In the genomic region with DNA sequence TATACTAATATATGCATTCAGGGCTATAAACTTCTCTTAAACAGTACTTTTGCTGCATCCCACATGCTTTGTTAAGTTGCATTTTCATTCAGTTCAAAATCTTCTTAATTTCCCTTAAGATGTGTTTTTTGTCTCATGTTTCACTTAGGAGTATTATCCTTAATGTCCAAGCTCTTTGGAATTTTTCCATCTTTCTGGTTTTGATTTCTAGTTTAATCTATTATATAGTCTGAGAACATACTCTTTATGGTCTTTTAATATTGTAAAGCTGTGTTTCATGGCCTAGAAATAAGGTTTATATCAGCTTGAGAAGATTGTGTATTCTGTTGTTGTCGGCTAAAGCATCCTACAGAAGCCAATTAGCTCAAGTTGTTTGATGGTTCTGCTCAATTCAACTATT, we compare ENCODE assay signal across 21 cellular contexts.
"Had no signal": no experiment of that assay in that cellular context is flagged by ENCODE, and none has a peak within 500 bp of the region (broad histone marks: within the 10 kb centered on the region; RNA-seq: fewer than 3 reads in every experiment).

No MANE protein-coding gene starts in this region.

- H3K9me3 Mint-ChIP-seq: neural crest cell had no signal

- H3K4me1 Mint-ChIP-seq: naive thymus-derived CD8-positive, alpha-beta T cell; neural crest cell had no signal

- H3K27me3 Mint-ChIP-seq: naive thymus-derived CD8-positive, alpha-beta T cell had no signal

- H3K4me3 ChIP-seq: colonic mucosa, heart left ventricle, right atrium auricular region, sigmoid colon, skin epidermis, stomach, thoracic aorta, transverse colon had no signal

- ATAC-seq: heart left ventricle; naive thymus-derived CD8-positive, alpha-beta T cell had no signal

- H3K36me3 ChIP-seq: colonic mucosa, heart left ventricle, right atrium auricular region, sigmoid colon, stomach, thoracic aorta, transverse colon had no signal

- H3K27me3 ChIP-seq: colonic mucosa, heart left ventricle, right atrium auricular region, sigmoid colon, stomach, transverse colon had no signal

- H3K9me3 ChIP-seq: colonic mucosa, right atrium auricular region, sigmoid colon, stomach, thoracic aorta, transverse colon had no signal

- H3K4me3 Mint-ChIP-seq: endodermal cell; naive thymus-derived CD8-positive, alpha-beta T cell; neural crest cell had no signal

- H3K4me1 ChIP-seq: colonic mucosa, heart left ventricle, right atrium auricular region, sigmoid colon, stomach, transverse colon had no signal

- H3K36me3 Mint-ChIP-seq: naive thymus-derived CD8-positive, alpha-beta T cell had no signal

- DNase-seq: colonic mucosa; effector CD4-positive, alpha-beta T cell; endodermal cell; erythroblast; foreskin melanocyte; heart left ventricle; hypothalamus; kidney glomerular epithelial cell; mesendoderm; naive thymus-derived CD8-positive, alpha-beta T cell; posterior cingulate gyrus; sigmoid colon; stimulated activated CD4-positive, alpha-beta T cell treated with anti-CD3 and anti-CD28 coated beads, Interleukin-12 subunit alpha, Interleukin-12 subunit beta, amount 100 ng/mL, for 4 hours; stimulated activated naive CD4-positive, alpha-beta T cell; stomach; substantia nigra; transverse colon had no signal

- H3K27ac Mint-ChIP-seq: naive thymus-derived CD8-positive, alpha-beta T cell had no signal
